Comparison of ENCODE assay signal across 12 cellular contexts in genomic region chr5:61051267-61051666, GRCh38.
DNase-seq lines count a peak whose midpoint lies in the region; ATAC-seq and TF ChIP-seq lines count a peak whose summit lies in the region.
"Had no signal": no experiment of that assay in that cellular context is flagged by ENCODE, and none has a peak within 500 bp of the region (broad histone marks: within the 10 kb centered on the region; RNA-seq: fewer than 3 reads in every experiment).

No MANE protein-coding gene starts in this region.

- H3K9me3 ChIP-seq in mesodermal cell (ENCODE audit: control insufficient read depth, low read length), result no peaks in the 10 kb centered on the region
- H3K9me3 ChIP-seq in heart right ventricle, result no peaks in the 10 kb centered on the region

- no peak overlapping the region for H3K4me3 ChIP-seq in choroid plexus epithelial cell (ENCODE audit: low read depth, low read length)
- H3K4me3 ChIP-seq in mesodermal cell (ENCODE audit: extremely low read depth, insufficient read depth, low read length, poor library complexity, severe bottlenecking), result no peak overlapping the region
- no peak overlapping the region for H3K4me3 ChIP-seq in heart right ventricle
- H3K4me3 ChIP-seq: dorsolateral prefrontal cortex, MG63 had no signal

- no CpG with 5 or more reads among the region's 1 CpG for whole genome bisulfite sequencing in mesodermal cell (ENCODE audit: insufficient coverage in 2 of 2), 2 experiments
- WGBS in heart right ventricle, 2 donors, result 85 to 88% methylated on average over 1 of the region's 1 CpG

- intact Hi-C loops in posterior vena cava (cut with DNase I) (no loop called here), heart right ventricle (cut with DNase I) (loop anchor here in 6 of 10 donors (5.0 to 10.0 kb wide), 5 partner anchors 274 to 884 kb away; partner anchors contain the start of gene ZSWIM6 (in 1 of the 6))

- DNase-seq in Daoy (ENCODE audit: low read depth), result peak; percentile 72
- DNase-seq in M059J (ENCODE audit: low read depth), result peak; percentile 74
- DNase-seq in choroid plexus epithelial cell (ENCODE audit: low read depth), result peak; percentile 74
- no peak for DNase-seq in activated CD4-positive, alpha-beta T cell treated with anti-CD3 and anti-CD28 coated beads for 1 hour
- no peak for DNase-seq in posterior vena cava (ENCODE audit: low spot score)
- DNase-seq in hippocampal formation (lab: John Stamatoyannopoulos, UW), result no peak
- no peak for DNase-seq in heart right ventricle
- DNase-seq: dorsolateral prefrontal cortex; MG63; natural killer cell; stimulated activated naive CD4-positive, alpha-beta T cell had no signal

- H3K36me3 ChIP-seq in mesodermal cell (ENCODE audit: control insufficient read depth, insufficient read depth, low read length) (no peaks in the 10 kb centered on the region), heart right ventricle (no peaks in the 10 kb centered on the region)

- TF ChIP-seq CTCF in choroid plexus epithelial cell (conservative IDR thresholded peaks at IDR 0.05; ENCODE audit: low read depth, low read length) (no peak), heart right ventricle (IDR thresholded peaks at IDR 0.05) (no peak)

- H3K4me1 ChIP-seq in mesodermal cell (ENCODE audit: control insufficient read depth, insufficient read depth, low read length, poor library complexity, severe bottlenecking), result peaks cover 17% of the 10 kb centered on the region
- H3K4me1 ChIP-seq in heart right ventricle, result no peaks in the 10 kb centered on the region

- no peaks in the 10 kb centered on the region for H3K27me3 ChIP-seq in heart right ventricle
- H3K27me3 ChIP-seq: dorsolateral prefrontal cortex, MG63 had no signal

- H3K27ac ChIP-seq in mesodermal cell (ENCODE audit: low read depth, low read length, severe bottlenecking) (peak overlapping the region; percentile 69), heart right ventricle (no peak overlapping the region)
- H3K27ac ChIP-seq: dorsolateral prefrontal cortex had no signal

- ATAC-seq in heart right ventricle, result no peak
- ATAC-seq: natural killer cell had no signal

Comparison
In these comparisons a context has a peak if more than half of its experiments do, and no peak if none do; other contexts are left out.
1. DNase-seq: peak in Daoy (single experiment), M059J (single experiment) and choroid plexus epithelial cell (single experiment); none in activated CD4-positive, alpha-beta T cell treated with anti-CD3 and anti-CD28 coated beads for 1 hour (single experiment), posterior vena cava (single experiment), hippocampal formation (0 of 2) and heart right ventricle (0 of 2).
2. intact Hi-C loops: an anchor here in heart right ventricle (5.0 to 10.0 kb wide); none called in posterior vena cava.